Comparison of ENCODE assay signal across 25 cellular contexts in the genomic region with DNA sequence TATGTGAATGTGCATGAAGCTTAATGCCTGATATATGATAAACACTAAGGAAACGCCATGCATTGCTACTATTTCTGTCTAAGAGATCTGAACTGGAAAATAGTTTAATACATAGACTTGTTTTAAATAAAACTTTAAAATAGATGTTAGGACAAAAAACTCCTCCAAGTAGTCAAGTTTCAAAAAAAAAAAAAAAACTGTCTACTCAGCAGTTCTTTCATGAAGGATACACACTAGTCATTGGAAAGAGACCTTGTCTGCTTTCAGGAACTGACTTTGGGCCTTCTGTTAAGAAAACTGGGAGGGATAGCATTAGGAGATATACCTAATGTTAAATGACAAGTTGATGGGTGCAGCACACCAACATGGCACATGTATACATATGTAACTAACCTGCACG.
DNase-seq lines count a peak whose midpoint lies in the region; ATAC-seq, FAIRE-seq and TF ChIP-seq lines count a peak whose summit lies in the region.
"Had no signal": no experiment of that assay in that cellular context is flagged by ENCODE, and none has a peak within 500 bp of the region (broad histone marks: within the 10 kb centered on the region; RNA-seq: fewer than 3 reads in every experiment).

No MANE protein-coding gene starts in this region.

- in situ Hi-C loops in HepG2 (cut with HindIII; ENCODE audit: extremely low pct_ligation_motif_present, low pct_unique_long_range_greater_than_20kb), result no loop called here
- in situ Hi-C loops in IMR-90 (cut with MboI; ENCODE audit: low sequenced_read_pairs), result no loop called here

- FAIRE-seq in HepG2 (lab: Jason Lieb, UNC) (no peak), H1 (lab: Jason Lieb, UNC) (no peak)
- FAIRE-seq: GM12891, GM19239 had no signal

- H3K14ac ChIP-seq in IMR-90 (replicated peaks; ENCODE audit: low read depth, low read length) (no peak overlapping the region), H1 (ENCODE audit: insufficient read length) (no peak overlapping the region)

- H3K79me2 ChIP-seq in HepG2 (ENCODE audit: insufficient read depth, low read length) (no peaks in the 10 kb centered on the region), H1 (ENCODE audit: control insufficient read depth in 1 of 2, insufficient read depth in 2 of 2, low read length in 2 of 2) (no peaks in the 10 kb centered on the region)

- H3K9ac ChIP-seq in HepG2 (ENCODE audit: insufficient read depth, low read depth, low read length), result no peak overlapping the region
- H3K9ac ChIP-seq in IMR-90 (ENCODE audit: low read depth, low read length), result no peak overlapping the region
- H3K9ac ChIP-seq in H1 (replicated peaks in 1 of 4; ENCODE audit: extremely low read depth in 1 of 4, low read depth in 3 of 4, low read length in 3 of 4), result no peak overlapping the region
- H3K9ac ChIP-seq: BLaER1 had no signal

- H3K23me2 ChIP-seq in H1 (ENCODE audit: low read depth, low read length), result no peaks in the 10 kb centered on the region

- H3K4ac ChIP-seq in IMR-90 (ENCODE audit: low read depth, low read length) (no peak overlapping the region), H1 (replicated peaks; ENCODE audit: insufficient read length, low read depth, low read length) (no peak overlapping the region)

- H2BK20ac ChIP-seq in IMR-90 (ENCODE audit: low read depth, low read length) (no peak overlapping the region), H1 (ENCODE audit: low read length) (no peak overlapping the region)

- H3K56ac ChIP-seq in IMR-90 (ENCODE audit: extremely low read depth, insufficient read depth, low read length) (no peak overlapping the region), H1 (replicated peaks; ENCODE audit: insufficient read length, low read depth, low read length) (no peak overlapping the region)

- TF ChIP-seq EP300 in HepG2 (IDR thresholded peaks at IDR 0.05; ENCODE audit: low read depth in 2 of 2, low read length in 2 of 2) (no peak), HepG2 (CRISPR knock-in tag; IDR thresholded peaks at IDR 0.05; ENCODE audit: borderline replicate concordance) (no peak), H1 (IDR thresholded peaks at IDR 0.05; ENCODE audit: borderline replicate concordance in 1 of 2, low read depth in 2 of 2, low read length in 2 of 2) (no peak)

- BruUV-seq in HepG2 (replicated peaks; lab: Mats Ljungman, UMichigan), result no TSS peak
- no TSS peak for BruUV-seq in IMR-90 (replicated peaks; lab: Mats Ljungman, UMichigan)

- H3K4me1 ChIP-seq in HepG2 (ENCODE audit: insufficient read depth, low read length), result peaks cover 9% of the 10 kb centered on the region; the same call in 1 of the 2 replicates
- H3K4me1 ChIP-seq in right lobe of liver, result no peaks in the 10 kb centered on the region
- H3K4me1 ChIP-seq in IMR-90 (ENCODE audit: control insufficient read depth, insufficient read depth, low read length), result no peaks in the 10 kb centered on the region
- H3K4me1 ChIP-seq in H1 (replicated peaks in 1 of 4; ENCODE audit: control insufficient read depth in 3 of 4, insufficient read depth in 4 of 4, low read length in 3 of 4), result no peaks in the 10 kb centered on the region
- H3K4me1 ChIP-seq: BLaER1 had no signal

- intact Hi-C loops in HepG2 (cut with micrococcal nuclease; ENCODE audit: unreplicated experiment), result no loop called here
- intact Hi-C loops in right lobe of liver (cut with DNase I), result no loop called here
- intact Hi-C loops in IMR-90 (cut with micrococcal nuclease), result no loop called here

- no peak overlapping the region for H2BK5ac ChIP-seq in IMR-90 (ENCODE audit: low read depth, low read length, poor library complexity, severe bottlenecking)
- no peak overlapping the region for H2BK5ac ChIP-seq in H1 (ENCODE audit: low read depth, low read length)

- dilution Hi-C loops in IMR-90 (cut with HindIII; ENCODE audit: low sequenced_read_pairs, unreplicated experiment), result no loop called here

- no peak overlapping the region for H3K4me3 ChIP-seq in HepG2 (replicated peaks in 1 of 3; ENCODE audit: insufficient read depth in 1 of 3, low read depth in 2 of 3, low read length in 3 of 3)
- H3K4me3 ChIP-seq in right lobe of liver, result no peak overlapping the region
- no peak overlapping the region for H3K4me3 ChIP-seq in IMR-90 (ENCODE audit: insufficient read depth, low read depth, low read length)
- no peak overlapping the region for H3K4me3 ChIP-seq in H1 (ENCODE audit: extremely low read depth in 1 of 4, insufficient read depth in 2 of 4, low read depth in 3 of 4, low read length in 4 of 4)
- H3K4me3 ChIP-seq: BLaER1 had no signal

- no peaks in the 10 kb centered on the region for H3K9me3 ChIP-seq in HepG2 (ENCODE audit: low read length)
- no peaks in the 10 kb centered on the region for H3K9me3 ChIP-seq in right lobe of liver
- H3K9me3 ChIP-seq in IMR-90 (ENCODE audit: control insufficient read depth, insufficient read depth, low read length), result no peaks in the 10 kb centered on the region
- no peaks in the 10 kb centered on the region for H3K9me3 ChIP-seq in H1 (ENCODE audit: insufficient read depth in 2 of 2, low read depth in 1 of 2, low read length in 1 of 2)
- H3K9me3 ChIP-seq: BE2C, BLaER1 had no signal

- no peak for TF ChIP-seq POLR2A in HepG2 (IDR thresholded peaks at IDR 0.05; ENCODE audit: insufficient read depth in 1 of 2, low read depth in 2 of 2, low read length in 2 of 2)
- TF ChIP-seq POLR2A in right lobe of liver (IDR thresholded peaks at IDR 0.05), result no peak
- TF ChIP-seq POLR2A in IMR-90 (IDR thresholded peaks at IDR 0.05; ENCODE audit: low read depth, low read length), result no peak
- TF ChIP-seq POLR2A in H1 (IDR thresholded peaks at IDR 0.05; ENCODE audit: control extremely low read depth in 1 of 2, low read depth in 2 of 2, low read length in 2 of 2), result no peak

- TF ChIP-seq RAD21 in HepG2 (CRISPR knock-in tag; IDR thresholded peaks at IDR 0.05) (no peak), IMR-90 (IDR thresholded peaks at IDR 0.05; ENCODE audit: low read length) (no peak), H1 (IDR thresholded peaks at IDR 0.05 in 1 of 2, conservative IDR thresholded peaks at IDR 0.05 in 1 of 2; ENCODE audit: low read depth in 2 of 2, low read length in 2 of 2) (no peak)

- no peak for DNase-seq in HepG2 (ENCODE audit: low spot score)
- no peak for DNase-seq in right lobe of liver
- no peak for DNase-seq in IMR-90
- no peak for DNase-seq in H1 (ENCODE audit: low read depth in 1 of 2, low spot score in 2 of 2)
- no peak for DNase-seq in NCI-H1694 (lab: John Stamatoyannopoulos, UW)
- DNase-seq in caudate nucleus (lab: John Stamatoyannopoulos, UW), result no peak
- DNase-seq: ACHN; BE2C; C1 segment of cervical spinal cord; CD4-positive, alpha-beta memory T cell; CD4-positive, CD25-positive, alpha-beta regulatory T cell; CD8-positive, alpha-beta memory T cell; COR-L47; DMS 273 treated with DMSO at 0.1 percent for 48 hours; DMS153; DMS53; DMS79; DND-41; EL; GF-D8 had no signal

- H3K23ac ChIP-seq in IMR-90 (ENCODE audit: low read depth, low read length) (no peak overlapping the region), H1 (ENCODE audit: insufficient read length) (no peak overlapping the region)

- CTCF ChIA-PET in HepG2 (lab: Yijun Ruan, JAX; ENCODE audit: low intra/inter-chr PET ratio, low total read pairs), result no interaction called here
- CTCF ChIA-PET in IMR-90 (lab: Yijun Ruan, JAX), result no interaction called here
- CTCF ChIA-PET in H1 (lab: Charles Lee; ENCODE audit: partially characterized antibody), result interaction anchor here (0.6 kb wide), 1 partner anchor 778 kb away, joined by 3 read pairs; no protein-coding TSS in a partner anchor

- H2AK9ac ChIP-seq in IMR-90 (replicated peaks; ENCODE audit: low read depth, low read length, poor library complexity), result no peak overlapping the region

- 90% methylated on average over 2 of the region's 2 CpGs for WGBS in HepG2 (ENCODE audit: low lambda C conversion rate)
- WGBS in right lobe of liver (ENCODE audit: insufficient coverage, low coverage, low lambda C conversion rate, missing lambda C conversion rate), result 91% methylated on average over 2 of the region's 2 CpGs
- WGBS in IMR-90 (ENCODE audit: extremely low coverage in 2 of 2, insufficient read length in 1 of 2), 2 experiments, result no CpG with 5 or more reads among the region's 2 CpGs
- 79% methylated on average over 2 of the region's 2 CpGs; no CpG with 5 or more reads in 1 of the 2 experiments for WGBS in H1 (ENCODE audit: extremely low coverage in 1 of 2, insufficient coverage in 1 of 2, insufficient read length in 1 of 2, insufficient replicate concordance in 2 of 2, low coverage in 1 of 2, low lambda C conversion rate in 2 of 2, missing lambda C conversion rate in 1 of 2), 2 experiments

- no peaks in the 10 kb centered on the region for H4K20me1 ChIP-seq in HepG2 (ENCODE audit: insufficient read depth, low read length)
- no peaks in the 10 kb centered on the region; the same call in 1 of the 2 replicates for H4K20me1 ChIP-seq in IMR-90 (ENCODE audit: insufficient read depth, low read length)
- H4K20me1 ChIP-seq in H1 (replicated peaks in 1 of 2; ENCODE audit: control insufficient read depth in 1 of 2, insufficient read depth in 2 of 2, low read length in 2 of 2), result no peaks in the 10 kb centered on the region
- H4K20me1 ChIP-seq: BLaER1 had no signal

- H2BK12ac ChIP-seq in H1 (ENCODE audit: low read depth, low read length), result no peak overlapping the region

- no peak overlapping the region for H4K91ac ChIP-seq in IMR-90 (ENCODE audit: insufficient read depth, low read depth, low read length)
- H4K91ac ChIP-seq in H1 (replicated peaks; ENCODE audit: insufficient read length, low read length), result no peak overlapping the region

- H2AK5ac ChIP-seq in IMR-90 (ENCODE audit: low read depth, low read length), result no peak overlapping the region
- no peak overlapping the region for H2AK5ac ChIP-seq in H1 (ENCODE audit: low read depth, low read length)

- POLR2A ChIA-PET in HepG2 (lab: Yijun Ruan, JAX) (no interaction called here), IMR-90 (lab: Charles Lee; ENCODE audit: unreplicated experiment) (no interaction called here), H1 (lab: Charles Lee; ENCODE audit: partially characterized antibody) (interaction anchor here (0.7 kb wide), 1 partner anchor 916 kb away, joined by 3 read pairs; no protein-coding TSS in a partner anchor)

- no peak overlapping the region for H3K27ac ChIP-seq in HepG2 (ENCODE audit: extremely low read length, insufficient read depth, low read length)
- no peak overlapping the region for H3K27ac ChIP-seq in right lobe of liver
- H3K27ac ChIP-seq in IMR-90 (ENCODE audit: insufficient read depth, low read length), result no peak overlapping the region
- no peak overlapping the region for H3K27ac ChIP-seq in H1 (ENCODE audit: low read depth, low read length)
- no peak overlapping the region for H3K27ac ChIP-seq in caudate nucleus (ENCODE audit: low read depth, low read length)
- H3K27ac ChIP-seq: 22Rv1, BLaER1 had no signal

- ATAC-seq in HepG2 (no peak), right lobe of liver (no peak), IMR-90 (ENCODE audit: low read depth) (no peak), GM18907 (IDR thresholded peaks at IDR 0.05; ENCODE audit: unreplicated experiment) (no peak)

- H2BK120ac ChIP-seq in IMR-90 (ENCODE audit: low read depth, low read length) (no peak overlapping the region), H1 (replicated peaks; ENCODE audit: low read depth, low read length) (no peak overlapping the region)

- H4K8ac ChIP-seq in IMR-90 (ENCODE audit: low read depth in 2 of 2, low read length in 2 of 2), result no peak overlapping the region
- H4K8ac ChIP-seq in H1 (ENCODE audit: extremely low read depth, insufficient read depth, low read length), result no peak overlapping the region

- H4K5ac ChIP-seq in IMR-90 (ENCODE audit: low read depth, low read length) (no peak overlapping the region), H1 (ENCODE audit: insufficient read length, low read depth, low read length) (no peak overlapping the region)

- H3K27me3 ChIP-seq in HepG2 (ENCODE audit: control insufficient read depth in 1 of 2, insufficient read depth in 2 of 2, low read length in 2 of 2) (no peaks in the 10 kb centered on the region), right lobe of liver (no peaks in the 10 kb centered on the region), IMR-90 (ENCODE audit: control insufficient read depth, insufficient read depth, low read length) (no peaks in the 10 kb centered on the region), H1 (replicated peaks in 1 of 4; ENCODE audit: control insufficient read depth in 3 of 4, extremely low read depth in 1 of 4, insufficient read depth in 3 of 4, low read length in 3 of 4) (no peaks in the 10 kb centered on the region)
- H3K27me3 ChIP-seq: BE2C, BLaER1 had no signal

- H2AFZ ChIP-seq in HepG2 (ENCODE audit: low read length) (no peak overlapping the region), IMR-90 (replicated peaks; ENCODE audit: low read length, poor library complexity) (no peak overlapping the region), H1 (ENCODE audit: low read length) (no peak overlapping the region)

- H3K79me1 ChIP-seq in IMR-90 (ENCODE audit: low read depth in 1 of 2, low read length in 2 of 2) (peaks cover 0 to 20% of the 10 kb centered on the region in 2 experiments; a peak in 2 of 4 replicates), H1 (ENCODE audit: low read depth, low read length) (no peaks in the 10 kb centered on the region)

- H3K9me1 ChIP-seq in IMR-90 (ENCODE audit: insufficient read depth, low read length), result no peaks in the 10 kb centered on the region

- H3K36me3 ChIP-seq in HepG2 (replicated peaks in 1 of 2; ENCODE audit: control insufficient read depth in 1 of 2, insufficient read depth in 2 of 2, low read length in 2 of 2), result no peaks in the 10 kb centered on the region
- H3K36me3 ChIP-seq in right lobe of liver, result no peaks in the 10 kb centered on the region
- H3K36me3 ChIP-seq in IMR-90 (ENCODE audit: control insufficient read depth, insufficient read depth, low read length), result no peaks in the 10 kb centered on the region
- H3K36me3 ChIP-seq in H1 (ENCODE audit: control insufficient read depth in 2 of 4, insufficient read depth in 4 of 4, low read length in 3 of 4), result no peaks in the 10 kb centered on the region
- H3K36me3 ChIP-seq: BE2C, BLaER1 had no signal

- H3K18ac ChIP-seq in IMR-90 (ENCODE audit: low read depth, low read length) (no peak overlapping the region), H1 (ENCODE audit: extremely low read depth, low read length) (no peak overlapping the region)

- H2BK15ac ChIP-seq in IMR-90 (ENCODE audit: low read depth, low read length), result no peak overlapping the region
- no peak overlapping the region for H2BK15ac ChIP-seq in H1 (ENCODE audit: low read length)

- H3K4me2 ChIP-seq in HepG2 (ENCODE audit: low read depth, low read length) (no peak overlapping the region), IMR-90 (ENCODE audit: low read depth, low read length) (no peak overlapping the region), H1 (ENCODE audit: insufficient read depth in 1 of 2, low read depth in 2 of 2, low read length in 2 of 2) (no peak overlapping the region)
- H3K4me2 ChIP-seq: BLaER1 had no signal

- no peak for TF ChIP-seq CTCF in HepG2 (CRISPR knock-in tag; IDR thresholded peaks at IDR 0.05)
- no peak for TF ChIP-seq CTCF in right lobe of liver (IDR thresholded peaks at IDR 0.05)
- TF ChIP-seq CTCF in IMR-90 (conservative IDR thresholded peaks at IDR 0.05; ENCODE audit: low read depth, low read length), result no peak
- no peak for TF ChIP-seq CTCF in H1 (IDR thresholded peaks at IDR 0.05; ENCODE audit: control extremely low read depth in 1 of 3, insufficient read depth in 1 of 3, low read depth in 1 of 3, low read length in 3 of 3)
